ENCODE assay signal across 14 cellular contexts in genomic region chr4:1217366-1217765, GRCh38. TPM values are rescaled to one million over a fixed set of nuclear protein-coding genes. Genes with fewer than 3 reads are reported as not detected.
DNase-seq lines count a peak whose midpoint lies in the region; ATAC-seq and TF ChIP-seq lines count a peak whose summit lies in the region.
"Had no signal": no experiment of that assay in that cellular context is flagged by ENCODE, and none has a peak within 500 bp of the region (broad histone marks: within the 10 kb centered on the region; RNA-seq: fewer than 3 reads in every experiment).

No MANE protein-coding gene starts in this region.

- H3K27me3 Mint-ChIP-seq in activated naive CD4-positive, alpha-beta T cell treated with anti-CD3 and anti-CD28 coated beads, Interleukin-2, amount 10 ng/mL, durations not matched to agents 7 days and 5 days, result no peaks in the 10 kb centered on the region
- H3K27me3 Mint-ChIP-seq in T-cell (no peaks in the 10 kb centered on the region), endothelial cell (ENCODE audit: unreplicated experiment) (peaks cover 5% of the 10 kb centered on the region)

- H3K4me3 Mint-ChIP-seq in activated naive CD4-positive, alpha-beta T cell treated with anti-CD3 and anti-CD28 coated beads, Interleukin-2, amount 10 ng/mL, durations not matched to agents 7 days and 5 days, result peak overlapping the region; percentile 49
- peak overlapping the region; percentile 54 to 72 (median 54) for H3K4me3 Mint-ChIP-seq in T-cell
- peak overlapping the region; percentile 62 for H3K4me3 Mint-ChIP-seq in endothelial cell (ENCODE audit: unreplicated experiment)

- peak overlapping the region; percentile 82 for H3K27ac Mint-ChIP-seq in activated naive CD4-positive, alpha-beta T cell treated with anti-CD3 and anti-CD28 coated beads, Interleukin-2, amount 10 ng/mL, durations not matched to agents 7 days and 5 days
- H3K27ac Mint-ChIP-seq in T-cell (peak overlapping the region; percentile 75 to 78), endothelial cell (ENCODE audit: unreplicated experiment) (no peak overlapping the region)

- DNase-seq in activated naive CD4-positive, alpha-beta T cell treated with anti-CD3 and anti-CD28 coated beads, Interleukin-2, amount 10 ng/mL, durations not matched to agents 7 days and 5 days, result no peak
- no peak for DNase-seq in activated naive CD4-positive, alpha-beta T cell treated with anti-CD3 and anti-CD28 coated beads, Interleukin-2, amount 50 U/mL, for 16 hours
- DNase-seq in T-cell, result no peak
- no peak for DNase-seq in endothelial cell (ENCODE audit: low spot score)
- no peak for DNase-seq in RKO (ENCODE audit: low spot score)
- DNase-seq in activated gamma-delta T cell (lab: John Stamatoyannopoulos, UW), result no peak
- no peak for DNase-seq in GM13977 (ENCODE audit: low spot score)
- DNase-seq: colonic mucosa, mesendoderm, NCI-H2171, uterus had no signal

- peak overlapping the region; percentile 75 for H3K27ac ChIP-seq in thymus (ENCODE audit: low read depth)
- H3K27ac ChIP-seq: colonic mucosa, SK-N-MC had no signal

- 86% methylated on average over 27 of the region's 27 CpGs for WGBS in thymus

- POLR2A ChIA-PET in T-cell (lab: Charles Lee), result interaction anchor here in 1 of 2 donors (0.6 kb wide), 1 partner anchor 42 kb away, joined by 3 read pairs; no protein-coding TSS in a partner anchor

- peak in 1 of 4 experiments; percentile 3 for ATAC-seq in T-cell (replicated peaks in 1 of 4)

- peaks cover 37% of the 10 kb centered on the region for H3K4me1 Mint-ChIP-seq in activated naive CD4-positive, alpha-beta T cell treated with anti-CD3 and anti-CD28 coated beads, Interleukin-2, amount 10 ng/mL, durations not matched to agents 7 days and 5 days
- peaks cover 39 to 49% (median 44%) of the 10 kb centered on the region in 3 donors for H3K4me1 Mint-ChIP-seq in T-cell
- H3K4me1 Mint-ChIP-seq in endothelial cell (ENCODE audit: unreplicated experiment), result no peaks in the 10 kb centered on the region

- H3K27me3 ChIP-seq in thymus (ENCODE audit: control insufficient read depth, insufficient read depth), result no peaks in the 10 kb centered on the region
- H3K27me3 ChIP-seq: adrenal gland, colonic mucosa, uterus had no signal

- peaks cover 53% of the 10 kb centered on the region for H3K36me3 Mint-ChIP-seq in activated naive CD4-positive, alpha-beta T cell treated with anti-CD3 and anti-CD28 coated beads, Interleukin-2, amount 10 ng/mL, durations not matched to agents 7 days and 5 days
- H3K36me3 Mint-ChIP-seq in T-cell, result peaks cover 20% of the 10 kb centered on the region
- peaks cover 16% of the 10 kb centered on the region for H3K36me3 Mint-ChIP-seq in endothelial cell (ENCODE audit: low read depth, unreplicated experiment)

- H3K9me3 Mint-ChIP-seq in activated naive CD4-positive, alpha-beta T cell treated with anti-CD3 and anti-CD28 coated beads, Interleukin-2, amount 10 ng/mL, durations not matched to agents 7 days and 5 days, result no peaks in the 10 kb centered on the region
- H3K9me3 Mint-ChIP-seq in T-cell (no peaks in the 10 kb centered on the region), endothelial cell (ENCODE audit: unreplicated experiment) (no peaks in the 10 kb centered on the region)

- H3K4me3 ChIP-seq in thymus (ENCODE audit: low read length), result no peak overlapping the region
- H3K4me3 ChIP-seq: adrenal gland, colonic mucosa, SK-N-MC, uterus had no signal

- TF ChIP-seq CTCF in endothelial cell (IDR thresholded peaks at IDR 0.05; ENCODE audit: unreplicated experiment) (no peak), GM13977 (IDR thresholded peaks at IDR 0.05; ENCODE audit: extremely low read depth, insufficient read depth, missing control alignments) (no peak)

- CTCF ChIA-PET in activated naive CD4-positive, alpha-beta T cell treated with anti-CD3 and anti-CD28 coated beads, Interleukin-2, amount 10 ng/mL, durations not matched to agents 7 days and 5 days (lab: Charles Lee), result interaction anchor here (0.8 to 2.6 kb wide), 2 partner anchors 14 to 50 kb away, joined by 3 to 16 read pairs; no protein-coding TSS in a partner anchor
- CTCF ChIA-PET in T-cell (lab: Charles Lee), result interaction anchor here in 1 of 2 donors (0.6 to 1.5 kb wide), 6 partner anchors 14 to 50 kb away, joined by 3 to 7 read pairs (median 4); no protein-coding TSS in a partner anchor

- peaks cover 61% of the 10 kb centered on the region for H3K36me3 ChIP-seq in thymus (ENCODE audit: control insufficient read depth, insufficient read depth)
- H3K36me3 ChIP-seq: uterus had no signal

- in situ Hi-C loops in GM13977 (cut with MboI; ENCODE audit: low pct_unique_long_range_greater_than_20kb, low sequenced_read_pairs, unreplicated experiment), result no loop called here

- peaks cover 8% of the 10 kb centered on the region for H3K4me1 ChIP-seq in thymus (ENCODE audit: control insufficient read depth, insufficient read depth, low read length)
- H3K4me1 ChIP-seq: colonic mucosa had no signal

- no peaks in the 10 kb centered on the region for H3K9me3 ChIP-seq in thymus (ENCODE audit: control insufficient read depth)
- H3K9me3 ChIP-seq: adrenal gland, colonic mucosa, uterus had no signal

RNA-seq across cellular contexts. Expression of gene CTBP1, which starts 31.6 kb away (rescaled TPM):
- total RNA-seq in T-cell (100 to 1,000 TPM; 185 to 232 (median 207) TPM), endothelial cell (ENCODE audit: unreplicated experiment) (165 TPM)
- 188 TPM for polyA plus RNA-seq in thymus

RNA-seq across cellular contexts. Expression of gene SPON2, which starts 45.0 kb away (rescaled TPM):
- 10 to 100 TPM; 13.6 to 39.8 (median 18.9) TPM for total RNA-seq in T-cell
- total RNA-seq in endothelial cell (ENCODE audit: unreplicated experiment), result 0.97 TPM
- polyA plus RNA-seq in thymus, result 48.2 TPM
